ENCODE assay signal across 8 cellular contexts in the genomic region with DNA sequence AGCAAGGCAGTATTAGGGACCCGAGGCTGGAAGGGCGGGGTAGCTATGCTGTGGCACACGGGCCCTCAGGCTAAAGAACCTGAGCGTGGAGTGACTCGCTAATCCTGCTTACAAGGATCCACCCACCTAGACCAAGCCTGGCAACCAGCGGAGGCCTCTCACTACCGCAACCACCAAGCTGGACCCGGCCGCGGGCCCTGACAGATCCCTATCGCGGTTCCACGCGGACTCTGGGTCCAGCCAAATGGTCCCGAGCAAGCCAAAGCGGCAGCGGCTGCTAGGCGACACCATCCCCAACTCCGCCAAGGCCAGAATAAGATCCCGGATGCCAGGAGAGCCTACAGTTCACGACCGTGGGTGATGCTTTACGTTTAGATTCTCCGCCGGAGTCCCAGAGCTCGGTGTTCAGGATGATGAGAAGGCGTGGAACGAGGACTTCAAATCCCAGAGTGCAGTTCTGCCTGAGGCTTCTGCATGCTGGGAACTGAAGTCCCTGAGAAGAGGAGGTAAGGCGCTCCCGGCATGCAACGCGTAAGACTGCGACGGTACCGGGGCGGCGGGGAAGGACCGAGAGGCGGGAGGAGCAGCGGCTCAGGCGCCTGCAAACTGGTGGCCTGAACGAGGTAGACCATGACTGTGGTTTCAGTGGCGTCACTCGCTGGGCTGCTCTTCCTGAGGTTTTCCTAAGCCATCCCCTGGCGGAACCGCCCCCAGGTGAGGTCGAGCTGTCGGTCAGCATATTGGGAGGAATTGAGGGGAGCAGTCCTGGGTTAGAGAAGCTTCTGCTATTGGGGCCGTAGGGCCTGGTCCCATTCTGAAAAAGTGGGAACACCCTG. TPM values are rescaled to one million over a fixed set of nuclear protein-coding genes. Genes with fewer than 3 reads are reported as not detected.
DNase-seq lines count a peak whose midpoint lies in the region; ATAC-seq, FAIRE-seq and TF ChIP-seq lines count a peak whose summit lies in the region.

A gene with protein sequence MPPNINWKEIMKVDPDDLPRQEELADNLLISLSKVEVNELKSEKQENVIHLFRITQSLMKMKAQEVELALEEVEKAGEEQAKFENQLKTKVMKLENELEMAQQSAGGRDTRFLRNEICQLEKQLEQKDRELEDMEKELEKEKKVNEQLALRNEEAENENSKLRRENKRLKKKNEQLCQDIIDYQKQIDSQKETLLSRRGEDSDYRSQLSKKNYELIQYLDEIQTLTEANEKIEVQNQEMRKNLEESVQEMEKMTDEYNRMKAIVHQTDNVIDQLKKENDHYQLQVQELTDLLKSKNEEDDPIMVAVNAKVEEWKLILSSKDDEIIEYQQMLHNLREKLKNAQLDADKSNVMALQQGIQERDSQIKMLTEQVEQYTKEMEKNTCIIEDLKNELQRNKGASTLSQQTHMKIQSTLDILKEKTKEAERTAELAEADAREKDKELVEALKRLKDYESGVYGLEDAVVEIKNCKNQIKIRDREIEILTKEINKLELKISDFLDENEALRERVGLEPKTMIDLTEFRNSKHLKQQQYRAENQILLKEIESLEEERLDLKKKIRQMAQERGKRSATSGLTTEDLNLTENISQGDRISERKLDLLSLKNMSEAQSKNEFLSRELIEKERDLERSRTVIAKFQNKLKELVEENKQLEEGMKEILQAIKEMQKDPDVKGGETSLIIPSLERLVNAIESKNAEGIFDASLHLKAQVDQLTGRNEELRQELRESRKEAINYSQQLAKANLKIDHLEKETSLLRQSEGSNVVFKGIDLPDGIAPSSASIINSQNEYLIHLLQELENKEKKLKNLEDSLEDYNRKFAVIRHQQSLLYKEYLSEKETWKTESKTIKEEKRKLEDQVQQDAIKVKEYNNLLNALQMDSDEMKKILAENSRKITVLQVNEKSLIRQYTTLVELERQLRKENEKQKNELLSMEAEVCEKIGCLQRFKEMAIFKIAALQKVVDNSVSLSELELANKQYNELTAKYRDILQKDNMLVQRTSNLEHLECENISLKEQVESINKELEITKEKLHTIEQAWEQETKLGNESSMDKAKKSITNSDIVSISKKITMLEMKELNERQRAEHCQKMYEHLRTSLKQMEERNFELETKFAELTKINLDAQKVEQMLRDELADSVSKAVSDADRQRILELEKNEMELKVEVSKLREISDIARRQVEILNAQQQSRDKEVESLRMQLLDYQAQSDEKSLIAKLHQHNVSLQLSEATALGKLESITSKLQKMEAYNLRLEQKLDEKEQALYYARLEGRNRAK (N-terminal part only) (minus strand): TSS at position 315 of the 836 bp plus-strand sequence. CDS start 781 bp downstream, outside the sequence.
TMTC3 (plus strand) TSS at position 534 of the 836 bp plus-strand sequence. CDS start 6,009 bp downstream, outside the sequence.

- FAIRE-seq in H54 (lab: Jason Lieb, UNC): peak; percentile 100

- H3K4me3 Mint-ChIP-seq in naive thymus-derived CD8-positive, alpha-beta T cell: peak within 1 kb of the TSS; percentile 87 to 99 (median 96)
- H3K4me3 Mint-ChIP-seq in stimulated activated naive B cell treated with anti-CD40 and anti-IgM and Interleukin-4, amounts not matched to agents 10 μg/mL and 1 μg/mL and 100 μg/mL, for 72 hours: peak within 1 kb of the TSS; percentile 94 to 98

- peaks cover 0 to 24% (median 0%) of the 10 kb centered on the region in 3 donors for H3K36me3 Mint-ChIP-seq in naive thymus-derived CD8-positive, alpha-beta T cell
- peaks cover 13 to 24% of the 10 kb centered on the region in 2 donors for H3K36me3 Mint-ChIP-seq in stimulated activated naive B cell treated with anti-CD40 and anti-IgM and Interleukin-4, amounts not matched to agents 10 μg/mL and 1 μg/mL and 100 μg/mL, for 72 hours

- ATAC-seq in naive thymus-derived CD8-positive, alpha-beta T cell: peak; percentile 94 to 95
- ATAC-seq in stimulated activated naive B cell treated with anti-CD40 and anti-IgM and Interleukin-4, amounts not matched to agents 10 μg/mL and 1 μg/mL and 100 μg/mL, for 72 hours (replicated peaks): peak; percentile 96 to 97

- no peaks in the 10 kb centered on the region for H3K9me3 Mint-ChIP-seq in naive thymus-derived CD8-positive, alpha-beta T cell
- no peaks in the 10 kb centered on the region for H3K9me3 Mint-ChIP-seq in stimulated activated naive B cell treated with anti-CD40 and anti-IgM and Interleukin-4, amounts not matched to agents 10 μg/mL and 1 μg/mL and 100 μg/mL, for 72 hours

- H3K27ac ChIP-seq in RWPE1: peak within 1 kb of the TSS; percentile 90

- peak within 1 kb of the TSS; percentile 90 to 99 (median 96) for H3K27ac Mint-ChIP-seq in naive thymus-derived CD8-positive, alpha-beta T cell
- peak within 1 kb of the TSS; percentile 97 for H3K27ac Mint-ChIP-seq in stimulated activated naive B cell treated with anti-CD40 and anti-IgM and Interleukin-4, amounts not matched to agents 10 μg/mL and 1 μg/mL and 100 μg/mL, for 72 hours

- CTCF ChIA-PET in RWPE1 (lab: Yijun Ruan, JAX): interaction anchor here (0.7 kb wide), 1 partner anchor 607 kb away, joined by 3 read pairs; no protein-coding TSS in a partner anchor

- TF ChIP-seq POLR2A in H54 (IDR thresholded peaks at IDR 0.05; ENCODE audit: low read depth, low read length): peak; percentile 76

- H3K27me3 Mint-ChIP-seq in naive thymus-derived CD8-positive, alpha-beta T cell: no peaks in the 10 kb centered on the region
- H3K27me3 Mint-ChIP-seq in stimulated activated naive B cell treated with anti-CD40 and anti-IgM and Interleukin-4, amounts not matched to agents 10 μg/mL and 1 μg/mL and 100 μg/mL, for 72 hours: no peaks in the 10 kb centered on the region

- TF ChIP-seq CTCF in RWPE1 (conservative IDR thresholded peaks at IDR 0.05; ENCODE audit: low read depth): no peak

- DNase-seq in ELF-1 (ENCODE audit: low read depth, low spot score): peak; percentile 99
- peak; percentile 71 for DNase-seq in H54 (ENCODE audit: insufficient read length, low spot score)
- DNase-seq in LoVo (ENCODE audit: low spot score): peak; percentile 100
- DNase-seq in RWPE1 (ENCODE audit: low spot score): peak; percentile 90
- DNase-seq in activated T-helper 9 cell treated with anti-CD3 and anti-CD28 coated beads, Interleukin-2, amount 50 U/mL, for 16 hours (ENCODE audit: low read depth): peak; percentile 85
- peak; percentile 100 for DNase-seq in fibroblast of peridontal ligament (ENCODE audit: extremely low read depth)
- DNase-seq in naive thymus-derived CD8-positive, alpha-beta T cell: peak; percentile 79 to 96 (median 92)
- peak; percentile 94 for DNase-seq in stimulated activated naive B cell treated with anti-CD40 and anti-IgM and Interleukin-4, amounts not matched to agents 10 μg/mL and 1 μg/mL and 100 μg/mL, for 72 hours

- H3K4me1 Mint-ChIP-seq in naive thymus-derived CD8-positive, alpha-beta T cell: peaks cover 23 to 63% (median 47%) of the 10 kb centered on the region in 4 donors
- peaks cover 17 to 33% of the 10 kb centered on the region in 2 donors for H3K4me1 Mint-ChIP-seq in stimulated activated naive B cell treated with anti-CD40 and anti-IgM and Interleukin-4, amounts not matched to agents 10 μg/mL and 1 μg/mL and 100 μg/mL, for 72 hours

- POLR2A ChIA-PET in RWPE1 (lab: Yijun Ruan, JAX; ENCODE audit: low non-redundant PET): no interaction called here
- POLR2A ChIA-PET in naive thymus-derived CD8-positive, alpha-beta T cell (lab: Charles Lee): interaction anchor here (0.6 to 1.4 kb wide), 4 partner anchors 20 to 1383 kb away, joined by 3 to 7 read pairs (median 4); a partner anchor contains a TSS

RNA-seq across cellular contexts. Expression of the first gene that starts in this region (rescaled TPM):
- 10 to 100 TPM; 20.5 to 22.3 TPM for total RNA-seq in naive thymus-derived CD8-positive, alpha-beta T cell
- polyA plus RNA-seq in naive thymus-derived CD8-positive, alpha-beta T cell: 1 to 10 TPM; 4.3 to 6.5 (median 4.4) TPM

RNA-seq across cellular contexts. Expression of gene TMTC3, which starts in this region (rescaled TPM):
- total RNA-seq in naive thymus-derived CD8-positive, alpha-beta T cell: 10 to 100 TPM in 1 of 2 experiments, 1 to 10 TPM in 1; 8.9 to 11.9 TPM
- polyA plus RNA-seq in naive thymus-derived CD8-positive, alpha-beta T cell: 1 to 10 TPM; 1.2 to 2.4 (median 1.3) TPM

Comparison
In these comparisons a context has a peak if more than half of its experiments do, and no peak if none do; other contexts are left out.
1. Peak in every context shown above with its lines: DNase-seq, ATAC-seq and H3K27ac ChIP-seq.